11 cellular contexts compared by ENCODE assay signal in the genomic region with DNA sequence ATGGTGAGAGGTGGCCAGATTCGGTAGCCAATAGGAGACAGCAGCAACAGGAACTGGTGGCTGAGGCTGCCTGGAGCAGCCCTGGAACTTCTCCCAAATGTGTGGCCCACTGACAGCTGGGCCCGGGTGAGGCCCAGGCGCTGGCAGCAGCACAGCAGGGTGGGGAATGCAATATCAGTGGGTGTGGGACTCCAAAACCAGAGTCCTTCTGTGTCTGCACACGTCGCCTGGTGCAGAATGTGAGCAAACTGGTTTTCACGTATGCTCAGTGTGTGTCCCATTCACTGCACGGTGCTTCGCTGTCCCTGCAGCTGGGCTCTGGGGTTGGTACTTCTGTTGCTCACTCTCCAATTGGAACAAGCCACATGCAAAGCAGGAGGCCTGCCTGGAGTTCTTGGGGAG. TPM values are rescaled to one million over a fixed set of nuclear protein-coding genes. Genes with fewer than 3 reads are reported as not detected.
A peak's percentile ranks its signal among the peaks of the same experiment; 100 is the strongest.
DNase-seq lines count a peak whose midpoint lies in the region; ATAC-seq and TF ChIP-seq lines count a peak whose summit lies in the region.
"Had no signal": no experiment of that assay in that cellular context is flagged by ENCODE, and none has a peak within 500 bp of the region (broad histone marks: within the 10 kb centered on the region; RNA-seq: fewer than 3 reads in every experiment).

No MANE protein-coding gene starts in this region.

- peak; percentile 28 for ATAC-seq in aorta (ENCODE audit: low FRiP score)
- no peak for ATAC-seq in GM19035 (IDR thresholded peaks at IDR 0.05; ENCODE audit: unreplicated experiment)
- ATAC-seq: GM12878 had no signal

- H3K4me1 ChIP-seq in aorta (ENCODE audit: control insufficient read depth in 1 of 2, insufficient read depth in 2 of 2, low read length in 2 of 2): peaks cover 2% of the 10 kb centered on the region in 2 donors

- intact Hi-C loops in aorta (cut with DNase I): loop anchor here (5.0 to 10.0 kb wide), 4 partner anchors 77 to 347 kb away; partner anchors contain the start of gene ACSL1 (in 2 of the 2)

- peak; percentile 19 for DNase-seq in NCI-H510A (lab: John Stamatoyannopoulos, UW)
- DNase-seq in NCI-H510A treated with DMSO at 0.1 percent for 48 hours (lab: John Stamatoyannopoulos, UW): no peak
- peak; percentile 29 for DNase-seq in fibroblast of the aortic adventitia (ENCODE audit: low read depth)
- DNase-seq in mucosa of gallbladder (ENCODE audit: low spot score): peak; percentile 24
- DNase-seq in aorta: peak in 1 of 2 donors; percentile 61
- no peak for DNase-seq in activated CD8-positive, alpha-beta memory T cell treated with anti-CD3 and anti-CD28 coated beads, Interleukin-2, amount 50 U/mL, for 4 hours
- no peak for DNase-seq in activated naive CD4-positive, alpha-beta T cell treated with anti-CD3 and anti-CD28 coated beads, Interleukin-2, amount 50 U/mL, for 16 hours
- DNase-seq: stimulated activated CD4-positive, alpha-beta T cell treated with anti-CD3 and anti-CD28 coated beads, Interleukin-2, amount 100 ng/mL, for 24 hours; stimulated activated naive CD4-positive, alpha-beta T cell treated with Interleukin-2 at 50 U/mL for 16 hours had no signal

- 45 to 57% methylated on average over 8 of the region's 8 CpGs for WGBS in aorta, 2 donors

- H3K27ac ChIP-seq in aorta (ENCODE audit: low read depth in 1 of 2, low read length in 2 of 2): peak overlapping the region in 1 of 2 donors; percentile 29

- no peaks in the 10 kb centered on the region for H3K27me3 ChIP-seq in aorta (ENCODE audit: control insufficient read depth in 1 of 2, insufficient read depth in 2 of 2, low read length in 1 of 2)

- no peak for TF ChIP-seq CTCF in fibroblast of the aortic adventitia (IDR thresholded peaks at IDR 0.05; ENCODE audit: insufficient read depth, low read length)

- no peaks in the 10 kb centered on the region for H3K9me3 ChIP-seq in aorta (ENCODE audit: control insufficient read depth, low read length)

- H3K4me3 ChIP-seq in fibroblast of the aortic adventitia (ENCODE audit: low read depth, low read length) (no peak overlapping the region), aorta (ENCODE audit: low read length in 2 of 2) (no peak overlapping the region)
- H3K4me3 ChIP-seq: GM12878 had no signal

- H3K36me3 ChIP-seq in aorta (ENCODE audit: control insufficient read depth in 1 of 2, insufficient read depth in 2 of 2, low read length in 1 of 2): no peaks in the 10 kb centered on the region

RNA-seq across cellular contexts. Expression of gene CENPU, which starts 14.4 kb away (rescaled TPM):
- total RNA-seq in fibroblast of the aortic adventitia (ENCODE audit: low replicate concordance) (3.3 and 30.5 TPM in 2 replicates), mucosa of gallbladder (3.8 TPM), aorta (1 to 10 TPM; 1.1 to 3.1 TPM)
- 1 to 10 TPM; 1.2 to 2.5 TPM for polyA plus RNA-seq in aorta

Comparison
In these comparisons a context has a peak if more than half of its experiments do, and no peak if none do; other contexts are left out.
1. DNase-seq: peak in NCI-H510A (single experiment), fibroblast of the aortic adventitia (single experiment) and mucosa of gallbladder (single experiment); none in NCI-H510A treated with DMSO at 0.1 percent for 48 hours (single experiment), activated CD8-positive, alpha-beta memory T cell treated with anti-CD3 and anti-CD28 coated beads, Interleukin-2, amount 50 U/mL, for 4 hours (single experiment) and activated naive CD4-positive, alpha-beta T cell treated with anti-CD3 and anti-CD28 coated beads, Interleukin-2, amount 50 U/mL, for 16 hours (single experiment).